ENCODE assay signal across 8 cellular contexts in genomic region chr3:38649500-38650247, GRCh38. TPM values are rescaled to one million over a fixed set of nuclear protein-coding genes. Genes with fewer than 3 reads are reported as not detected.
DNase-seq lines count a peak whose midpoint lies in the region; ATAC-seq and TF ChIP-seq lines count a peak whose summit lies in the region.

Gene SCN5A (minus strand): TSS chr3:38649687. CDS start chr3:38633307, 16,380 bp downstream.

- peak within 1 kb of the TSS; percentile 81 for H3K4me2 ChIP-seq in mammary epithelial cell (ENCODE audit: insufficient read depth, low read depth, low read length)

- ATAC-seq in HG03520 (IDR thresholded peaks at IDR 0.05; ENCODE audit: unreplicated experiment) (peak; percentile 64), left colon (peak; percentile 84), GM19452 (IDR thresholded peaks at IDR 0.05; ENCODE audit: unreplicated experiment) (no peak)

- no peak within 1 kb of the TSS for H3K9ac ChIP-seq in mammary epithelial cell (ENCODE audit: insufficient read depth, low read length)

- DNase-seq in GM13976 (ENCODE audit: low spot score) (peak; percentile 85), T-helper 22 cell (ENCODE audit: low read depth) (peak; percentile 30), mammary epithelial cell (no peak), left colon (peak in 1 of 2 donors; percentile 54), cerebellar nuclear complex (lab: John Stamatoyannopoulos, UW) (no peak)
- peak; percentile 63 for DNase-seq in stimulated activated CD4-positive, alpha-beta T cell treated with anti-CD3 and anti-CD28 coated beads, Interleukin-2, amount 100 ng/mL, for 4 hours (ENCODE audit: low read depth)

- CTCF ChIA-PET in mammary epithelial cell (lab: Charles Lee; ENCODE audit: low non-redundant PET): no interaction called here

- in situ Hi-C loops in GM13976 (cut with MboI; ENCODE audit: low sequenced_read_pairs, unreplicated experiment) (no loop called here), mammary epithelial cell (cut with MboI; ENCODE audit: low sequenced_read_pairs in 2 of 2) (no loop called here)

- H3K9me3 ChIP-seq in mammary epithelial cell (replicated peaks; ENCODE audit: insufficient read depth, low read length): no peaks in the 10 kb centered on the region

- no peak within 1 kb of the TSS for H3K27ac ChIP-seq in mammary epithelial cell (ENCODE audit: insufficient read depth, low read depth, low read length)

- no TSS peak for BruUV-seq in mammary epithelial cell (replicated peaks; lab: Mats Ljungman, UMichigan)

- peak within 1 kb of the TSS in 2 of 3 experiments; percentile 41 to 42 for H3K4me3 ChIP-seq in mammary epithelial cell (replicated peaks in 1 of 3; ENCODE audit: insufficient read depth in 1 of 3, low read depth in 2 of 3, low read length in 3 of 3)

- H3K36me3 ChIP-seq in mammary epithelial cell (ENCODE audit: insufficient read depth, low read length): no peaks in the 10 kb centered on the region

- no peaks in the 10 kb centered on the region for H4K20me1 ChIP-seq in mammary epithelial cell (ENCODE audit: insufficient read depth, low read length)

- dilution Hi-C loops in mammary epithelial cell (cut with HindIII; ENCODE audit: low sequenced_read_pairs): loop anchor here (5.0 to 10.0 kb wide), 2 partner anchors 55 to 147 kb away; no protein-coding TSS in a partner anchor

- H3K4me1 ChIP-seq in mammary epithelial cell (ENCODE audit: insufficient read depth, low read length): peaks cover 6% of the 10 kb centered on the region

- H3K27me3 ChIP-seq in mammary epithelial cell (ENCODE audit: insufficient read depth, low read length): peaks cover 10% of the 10 kb centered on the region

- intact Hi-C loops in mammary epithelial cell (cut with micrococcal nuclease): no loop called here
- intact Hi-C loops in left colon (cut with DNase I, micrococcal nuclease): loop anchor here (5.0 to 10.0 kb wide), 2 partner anchors 125 to 127 kb away; no protein-coding TSS in a partner anchor

- no peak for TF ChIP-seq CTCF in GM13976 (IDR thresholded peaks at IDR 0.05; ENCODE audit: borderline replicate concordance, control extremely low read depth, extremely low read depth, insufficient read depth, missing control alignments)
- TF ChIP-seq CTCF in mammary epithelial cell (conservative IDR thresholded peaks at IDR 0.05 in 1 of 2, IDR thresholded peaks at IDR 0.05 in 1 of 2; ENCODE audit: extremely low read depth in 1 of 2, insufficient read depth in 1 of 2, low read depth in 1 of 2, low read length in 2 of 2): no peak

- WGBS in mammary epithelial cell (ENCODE audit: low coverage, missing lambda C conversion rate): 5% methylated on average over 15 of the region's 76 CpGs

- H3K79me2 ChIP-seq in mammary epithelial cell (ENCODE audit: insufficient read depth, low read length): no peaks in the 10 kb centered on the region

- peak within 1 kb of the TSS; percentile 74 for H2AFZ ChIP-seq in mammary epithelial cell (ENCODE audit: low read depth, low read length)

RNA-seq across cellular contexts. Expression of gene SCN5A, which starts in this region (rescaled TPM):
- total RNA-seq in mammary epithelial cell (not detected), left colon (under 1 TPM; 0.43 to 0.47 TPM)
- 0.08 TPM for polyA plus RNA-seq in mammary epithelial cell
- polyA minus RNA-seq in mammary epithelial cell: 0.98 TPM

Comparison
In these comparisons a context has a peak if more than half of its experiments do, and no peak if none do; other contexts are left out.
1. Peak in ATAC-seq in left colon; RNA of the gene not detected or under 1 TPM.
2. DNase-seq: peak in GM13976 (single experiment), T-helper 22 cell (single experiment) and stimulated activated CD4-positive, alpha-beta T cell treated with anti-CD3 and anti-CD28 coated beads, Interleukin-2, amount 100 ng/mL, for 4 hours (single experiment); none in mammary epithelial cell (single experiment) and cerebellar nuclear complex (0 of 2).